ENCODE assay signal across 19 cellular contexts in the genomic region with DNA sequence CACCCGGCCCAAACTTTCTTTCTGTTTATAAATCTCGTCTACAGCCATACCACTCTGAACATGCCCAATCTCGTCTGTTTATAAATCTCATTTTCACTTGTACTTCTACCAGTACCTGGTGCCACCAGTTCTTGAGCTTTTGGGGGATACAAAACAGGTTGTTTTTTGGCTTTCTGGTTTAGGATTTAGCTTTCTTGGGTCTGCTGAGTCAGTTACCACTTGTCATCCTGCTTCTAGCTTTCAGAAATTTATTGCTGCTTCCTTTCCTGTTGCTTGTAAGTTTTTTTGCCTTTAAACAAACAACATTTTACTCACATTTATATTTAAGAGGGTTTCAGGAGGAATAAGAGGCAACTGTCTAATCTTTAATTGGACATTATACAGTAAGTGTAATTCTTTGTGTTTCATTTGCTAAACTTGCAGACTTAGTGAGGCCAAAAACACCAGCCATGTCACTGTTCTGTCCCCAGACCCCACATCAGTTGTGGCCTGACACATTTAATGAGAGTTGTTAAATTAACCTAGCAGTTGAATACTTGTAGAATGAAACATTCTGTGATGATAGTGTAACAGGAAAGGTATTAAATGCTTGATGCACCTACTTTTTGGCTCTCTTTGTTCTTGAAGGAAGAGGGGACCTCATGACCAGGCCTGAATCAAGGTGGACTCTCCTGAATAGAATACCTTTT. TPM values are rescaled to one million over a fixed set of nuclear protein-coding genes. Genes with fewer than 3 reads are reported as not detected.
A peak's percentile ranks its signal among the peaks of the same experiment; 100 is the strongest.
DNase-seq lines count a peak whose midpoint lies in the region; ATAC-seq and TF ChIP-seq lines count a peak whose summit lies in the region.
"Had no signal": no experiment of that assay in that cellular context is flagged by ENCODE, and none has a peak within 500 bp of the region (broad histone marks: within the 10 kb centered on the region; RNA-seq: fewer than 3 reads in every experiment).

No MANE protein-coding gene starts in this region.

- no peaks in the 10 kb centered on the region for H3K9me3 Mint-ChIP-seq in MCF 10A (ENCODE audit: unreplicated experiment)
- H3K9me3 Mint-ChIP-seq in effector memory CD8-positive, alpha-beta T cell = no peaks in the 10 kb centered on the region
- H3K9me3 Mint-ChIP-seq: type B pancreatic cell had no signal

- H3K27me3 ChIP-seq in breast epithelium (no peaks in the 10 kb centered on the region), SJCRH30 (no peaks in the 10 kb centered on the region)
- H3K27me3 ChIP-seq: neutrophil, sigmoid colon had no signal

- H3K4me1 ChIP-seq in breast epithelium (no peaks in the 10 kb centered on the region), SJCRH30 (no peaks in the 10 kb centered on the region)

- H3K36me3 ChIP-seq in breast epithelium = no peaks in the 10 kb centered on the region
- H3K36me3 ChIP-seq in SJCRH30 = no peaks in the 10 kb centered on the region
- H3K36me3 ChIP-seq: neutrophil had no signal

- H3K4me1 Mint-ChIP-seq in MCF 10A (ENCODE audit: insufficient read depth, unreplicated experiment) (peaks cover 47% of the 10 kb centered on the region), T-helper 17 cell (peaks cover 51% of the 10 kb centered on the region)
- peaks cover 35 to 59% of the 10 kb centered on the region in 2 donors for H3K4me1 Mint-ChIP-seq in effector memory CD8-positive, alpha-beta T cell (ENCODE audit: low read depth in 2 of 2)

- no peak for TF ChIP-seq CTCF in MCF 10A (IDR thresholded peaks at IDR 0.05; ENCODE audit: unreplicated experiment)
- TF ChIP-seq CTCF in breast epithelium (IDR thresholded peaks at IDR 0.05) = no peak

- ATAC-seq in T-helper 17 cell (no peak), GM21723 (IDR thresholded peaks at IDR 0.05; ENCODE audit: unreplicated experiment) (no peak), HG03378 (IDR thresholded peaks at IDR 0.05; ENCODE audit: unreplicated experiment) (no peak)
- ATAC-seq in effector memory CD8-positive, alpha-beta T cell (replicated peaks) = no peak
- ATAC-seq: activated CD4-positive, CD25-positive, alpha-beta regulatory T cell treated with anti-CD3 and anti-CD28 coated beads, Interleukin-2, amount 50 U/mL, for 24 hours had no signal

- no peak for TF ChIP-seq POLR2A in breast epithelium (IDR thresholded peaks at IDR 0.05)

- H3K4me3 ChIP-seq in breast epithelium (no peak overlapping the region), SJCRH30 (no peak overlapping the region)
- H3K4me3 ChIP-seq: sigmoid colon had no signal

- H3K9me3 ChIP-seq in breast epithelium = no peaks in the 10 kb centered on the region
- H3K9me3 ChIP-seq in T-helper 17 cell (ENCODE audit: control insufficient read depth, low read length, poor library complexity, severe bottlenecking) = no peaks in the 10 kb centered on the region
- no peaks in the 10 kb centered on the region for H3K9me3 ChIP-seq in SJCRH30 (replicated peaks)
- H3K9me3 ChIP-seq: neutrophil, sigmoid colon had no signal

- CTCF ChIA-PET in MCF 10A (lab: Yijun Ruan, JAX) = interaction anchor here (0.6 to 3.5 kb wide), 7 partner anchors 10 to 159 kb away, joined by 3 to 16 read pairs (median 5); no protein-coding TSS in a partner anchor

- H3K36me3 Mint-ChIP-seq in MCF 10A (ENCODE audit: insufficient read depth, unreplicated experiment) (peaks cover 33% of the 10 kb centered on the region), T-helper 17 cell (ENCODE audit: low read depth) (no peaks in the 10 kb centered on the region)
- peaks cover 18% of the 10 kb centered on the region for H3K36me3 Mint-ChIP-seq in effector memory CD8-positive, alpha-beta T cell (ENCODE audit: insufficient read depth)

- POLR2A ChIA-PET in MCF 10A (lab: Yijun Ruan, JAX) = interaction anchor here (0.7 to 3.4 kb wide), 7 partner anchors 8 to 108 kb away, joined by 3 to 30 read pairs (median 4); a partner anchor contains a TSS

- H3K27me3 Mint-ChIP-seq in MCF 10A (ENCODE audit: insufficient read depth, unreplicated experiment) (no peaks in the 10 kb centered on the region), T-helper 17 cell (no peaks in the 10 kb centered on the region)
- H3K27me3 Mint-ChIP-seq in effector memory CD8-positive, alpha-beta T cell = no peaks in the 10 kb centered on the region
- H3K27me3 Mint-ChIP-seq: type B pancreatic cell had no signal

- BruUV-seq in MCF 10A (replicated peaks; lab: Mats Ljungman, UMichigan) = no TSS peak

- DNase-seq in MCF 10A (ENCODE audit: unreplicated experiment) = no peak
- no peak for DNase-seq in breast epithelium (ENCODE audit: low spot score in 2 of 2)
- no peak for DNase-seq in T-helper 17 cell
- DNase-seq in effector memory CD8-positive, alpha-beta T cell = no peak
- DNase-seq in SJCRH30 = no peak
- DNase-seq in NCI-H524 (lab: John Stamatoyannopoulos, UW) = no peak
- DNase-seq: activated effector memory CD4-positive, alpha-beta T cell treated with anti-CD3 and anti-CD28 coated beads, Interleukin-2, amount 50 U/mL, for 16 hours; AML-193; caudate nucleus; GOT3; NCI-H1930; NCI-H526; sigmoid colon; stimulated activated CD4-positive, alpha-beta T cell treated with anti-CD3 and anti-CD28 coated beads, Interleukin-4, amount 100 ng/mL, for 24 hours had no signal

- H3K4me3 Mint-ChIP-seq in MCF 10A (ENCODE audit: unreplicated experiment) (no peak overlapping the region), T-helper 17 cell (peak overlapping the region; percentile 70)
- peak overlapping the region; percentile 1 to 8 for H3K4me3 Mint-ChIP-seq in effector memory CD8-positive, alpha-beta T cell
- H3K4me3 Mint-ChIP-seq: type B pancreatic cell had no signal

- no peak overlapping the region for H3K27ac ChIP-seq in breast epithelium
- H3K27ac ChIP-seq in SJCRH30 = no peak overlapping the region
- H3K27ac ChIP-seq: neutrophil, sigmoid colon had no signal

- H3K27ac Mint-ChIP-seq in MCF 10A (ENCODE audit: low read depth, unreplicated experiment) = peak overlapping the region; percentile 74
- H3K27ac Mint-ChIP-seq in T-helper 17 cell = peak overlapping the region; percentile 14
- H3K27ac Mint-ChIP-seq in effector memory CD8-positive, alpha-beta T cell = peak overlapping the region; percentile 20 to 44
- H3K27ac Mint-ChIP-seq: type B pancreatic cell had no signal

- intact Hi-C loops in MCF 10A (cut with micrococcal nuclease) (no loop called here), breast epithelium (cut with DNase I; ENCODE audit: low total_unique reads) (loop anchor here (10.0 kb wide), 1 partner anchor 126 kb away; no protein-coding TSS in a partner anchor)

RNA-seq across cellular contexts. Expression of a gene that starts 11.8 kb away (rescaled TPM):
- total RNA-seq in MCF 10A (2022) (50.8 and 61.6 TPM in 2 replicates), breast epithelium (100 to 1,000 TPM; 115 to 135 (median 117) TPM), T-helper 17 cell (10 to 100 TPM; 89.6 to 92.9 TPM)
- 22.2 and 22.6 TPM in 2 replicates for total RNA-seq in SJCRH30 (2014; rRNA removed; shearing (Covaris generic))

Comparison
In these comparisons a context has a peak if more than half of its experiments do, and no peak if none do; other contexts are left out.
1. H3K27ac Mint-ChIP-seq: peak in every context shown above with its lines; median percentile 74 in MCF 10A; 32 in effector memory CD8-positive, alpha-beta T cell; 14 in T-helper 17 cell.